In the genomic region with DNA sequence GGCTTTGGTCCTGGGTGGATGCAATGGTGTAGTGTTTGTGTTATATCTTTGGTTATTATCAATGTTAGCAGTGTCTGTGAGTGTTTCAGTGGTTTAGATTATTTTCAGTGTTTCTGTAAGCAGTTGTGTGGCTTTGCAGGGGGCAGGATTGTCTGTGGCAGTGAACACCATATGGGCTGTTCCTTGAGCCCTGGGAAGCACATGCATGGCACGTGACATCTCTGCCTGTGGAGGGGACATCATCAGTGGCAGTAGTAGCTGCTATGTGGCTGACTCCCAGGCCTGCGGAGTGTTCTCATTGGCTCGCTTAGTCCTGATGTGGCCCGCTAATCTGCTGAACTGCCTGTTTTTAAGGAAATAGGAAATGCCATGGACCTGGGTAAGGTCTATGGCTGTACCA, we compare ENCODE assay signal across 1 cellular context.
TF ChIP-seq lines count a peak whose summit lies in the region.

No MANE protein-coding gene starts in this region.

TF ChIP-seq in HepG2, 621 proteins besides CTCF, POLR2A, EP300 and RAD21 (continued from another document):
- TF ChIP-seq, protein P1, sequence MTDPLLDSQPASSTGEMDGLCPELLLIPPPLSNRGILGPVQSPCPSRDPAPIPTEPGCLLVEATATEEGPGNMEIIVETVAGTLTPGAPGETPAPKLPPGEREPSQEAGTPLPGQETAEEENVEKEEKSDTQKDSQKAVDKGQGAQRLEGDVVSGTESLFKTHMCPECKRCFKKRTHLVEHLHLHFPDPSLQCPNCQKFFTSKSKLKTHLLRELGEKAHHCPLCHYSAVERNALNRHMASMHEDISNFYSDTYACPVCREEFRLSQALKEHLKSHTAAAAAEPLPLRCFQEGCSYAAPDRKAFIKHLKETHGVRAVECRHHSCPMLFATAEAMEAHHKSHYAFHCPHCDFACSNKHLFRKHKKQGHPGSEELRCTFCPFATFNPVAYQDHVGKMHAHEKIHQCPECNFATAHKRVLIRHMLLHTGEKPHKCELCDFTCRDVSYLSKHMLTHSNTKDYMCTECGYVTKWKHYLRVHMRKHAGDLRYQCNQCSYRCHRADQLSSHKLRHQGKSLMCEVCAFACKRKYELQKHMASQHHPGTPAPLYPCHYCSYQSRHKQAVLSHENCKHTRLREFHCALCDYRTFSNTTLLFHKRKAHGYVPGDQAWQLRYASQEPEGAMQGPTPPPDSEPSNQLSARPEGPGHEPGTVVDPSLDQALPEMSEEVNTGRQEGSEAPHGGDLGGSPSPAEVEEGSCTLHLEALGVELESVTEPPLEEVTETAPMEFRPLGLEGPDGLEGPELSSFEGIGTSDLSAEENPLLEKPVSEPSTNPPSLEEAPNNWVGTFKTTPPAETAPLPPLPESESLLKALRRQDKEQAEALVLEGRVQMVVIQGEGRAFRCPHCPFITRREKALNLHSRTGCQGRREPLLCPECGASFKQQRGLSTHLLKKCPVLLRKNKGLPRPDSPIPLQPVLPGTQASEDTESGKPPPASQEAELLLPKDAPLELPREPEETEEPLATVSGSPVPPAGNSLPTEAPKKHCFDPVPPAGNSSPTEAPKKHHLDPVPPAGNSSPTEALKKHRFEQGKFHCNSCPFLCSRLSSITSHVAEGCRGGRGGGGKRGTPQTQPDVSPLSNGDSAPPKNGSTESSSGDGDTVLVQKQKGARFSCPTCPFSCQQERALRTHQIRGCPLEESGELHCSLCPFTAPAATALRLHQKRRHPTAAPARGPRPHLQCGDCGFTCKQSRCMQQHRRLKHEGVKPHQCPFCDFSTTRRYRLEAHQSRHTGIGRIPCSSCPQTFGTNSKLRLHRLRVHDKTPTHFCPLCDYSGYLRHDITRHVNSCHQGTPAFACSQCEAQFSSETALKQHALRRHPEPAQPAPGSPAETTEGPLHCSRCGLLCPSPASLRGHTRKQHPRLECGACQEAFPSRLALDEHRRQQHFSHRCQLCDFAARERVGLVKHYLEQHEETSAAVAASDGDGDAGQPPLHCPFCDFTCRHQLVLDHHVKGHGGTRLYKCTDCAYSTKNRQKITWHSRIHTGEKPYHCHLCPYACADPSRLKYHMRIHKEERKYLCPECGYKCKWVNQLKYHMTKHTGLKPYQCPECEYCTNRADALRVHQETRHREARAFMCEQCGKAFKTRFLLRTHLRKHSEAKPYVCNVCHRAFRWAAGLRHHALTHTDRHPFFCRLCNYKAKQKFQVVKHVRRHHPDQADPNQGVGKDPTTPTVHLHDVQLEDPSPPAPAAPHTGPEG (CRISPR knock-in tag; IDR thresholded peaks at IDR 0.05): no peak
- TF ChIP-seq NFE2L2 (IDR thresholded peaks at IDR 0.05; ENCODE audit: low read length) (no peak), ZNF337 (CRISPR knock-in tag; IDR thresholded peaks at IDR 0.05; ENCODE audit: borderline replicate concordance, low read depth) (no peak), BCL6 (CRISPR knock-in tag; IDR thresholded peaks at IDR 0.05) (no peak), ZNF121 (CRISPR knock-in tag; IDR thresholded peaks at IDR 0.05) (no peak)
TF ChIP-seq in HepG2: peak in this region for 1.
